1 cellular context compared by ENCODE assay signal in the genomic region with DNA sequence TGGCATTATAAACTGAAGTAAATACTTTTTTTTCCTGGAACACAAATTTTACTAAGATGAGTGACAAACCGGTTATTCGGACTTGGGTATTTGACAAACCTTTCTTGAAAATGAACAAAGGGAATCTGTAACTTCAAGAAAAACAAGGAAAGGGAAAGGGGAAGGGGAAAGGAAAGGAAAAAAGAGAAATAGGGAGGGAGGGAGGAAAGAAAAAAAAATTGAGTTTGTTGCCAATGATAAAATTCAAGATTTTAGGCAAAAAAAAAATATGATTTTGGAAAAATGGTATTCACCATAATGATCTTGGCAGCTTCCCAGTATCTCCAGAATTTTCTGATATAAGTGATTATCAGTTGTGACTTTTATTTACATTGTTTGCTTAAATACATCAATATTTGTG.
TF ChIP-seq lines count a peak whose summit lies in the region.

No MANE protein-coding gene starts in this region.

TF ChIP-seq in K562, 482 proteins besides CTCF, POLR2A, EP300 and RAD21:
- TF ChIP-seq ZNF512 (tag; IDR thresholded peaks at IDR 0.05) = peak; percentile 67
- no peak for TF ChIP-seq ZNF586 (CRISPR knock-in tag; conservative IDR thresholded peaks at IDR 0.05)
- no peak for TF ChIP-seq RB1 (IDR thresholded peaks at IDR 0.05; ENCODE audit: low read depth)
- TF ChIP-seq PCBP2 (IDR thresholded peaks at IDR 0.05; ENCODE audit: low read depth, low read length, poor library complexity, severe bottlenecking) = peak; percentile 67
- TF ChIP-seq, protein P1, sequence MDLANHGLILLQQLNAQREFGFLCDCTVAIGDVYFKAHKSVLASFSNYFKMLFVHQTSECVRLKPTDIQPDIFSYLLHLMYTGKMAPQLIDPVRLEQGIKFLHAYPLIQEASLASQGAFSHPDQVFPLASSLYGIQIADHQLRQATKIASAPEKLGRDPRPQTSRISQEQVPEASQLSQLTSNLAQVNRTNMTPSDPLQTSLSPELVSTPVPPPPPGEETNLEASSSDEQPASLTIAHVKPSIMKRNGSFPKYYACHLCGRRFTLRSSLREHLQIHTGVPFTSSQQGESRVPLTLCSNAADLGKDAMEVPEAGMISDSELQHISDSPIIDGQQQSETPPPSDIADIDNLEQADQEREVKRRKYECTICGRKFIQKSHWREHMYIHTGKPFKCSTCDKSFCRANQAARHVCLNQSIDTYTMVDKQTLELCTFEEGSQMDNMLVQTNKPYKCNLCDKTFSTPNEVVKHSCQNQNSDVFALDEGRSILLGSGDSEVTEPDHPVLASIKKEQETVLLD (IDR thresholded peaks at IDR 0.05) = no peak
